In the genomic region with DNA sequence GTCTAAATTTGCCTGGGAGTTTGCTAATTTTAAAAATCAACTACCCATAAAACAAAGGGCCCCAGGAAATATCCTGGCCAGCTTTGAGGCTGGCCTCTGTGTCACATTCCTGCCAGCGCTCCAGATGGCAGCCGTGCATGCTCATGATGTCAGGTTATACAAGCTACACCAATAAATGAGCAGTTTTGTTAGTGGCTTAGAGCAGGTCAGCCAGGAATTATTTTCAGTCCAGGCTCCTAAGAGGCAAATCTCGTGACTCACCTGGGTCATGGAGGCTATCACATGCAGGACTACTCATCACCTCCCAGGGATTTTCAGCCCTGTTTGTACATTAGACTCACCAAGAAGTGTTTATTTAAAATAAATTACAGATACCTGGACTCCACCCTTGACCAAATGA, we compare ENCODE assay signal across 13 cellular contexts. TPM values are rescaled to one million over a fixed set of nuclear protein-coding genes. Genes with fewer than 3 reads are reported as not detected.
A peak's percentile ranks its signal among the peaks of the same experiment; 100 is the strongest.
DNase-seq lines count a peak whose midpoint lies in the region; ATAC-seq, FAIRE-seq and TF ChIP-seq lines count a peak whose summit lies in the region.
"Had no signal": no experiment of that assay in that cellular context is flagged by ENCODE, and none has a peak within 500 bp of the region (broad histone marks: within the 10 kb centered on the region; RNA-seq: fewer than 3 reads in every experiment).

No MANE protein-coding gene starts in this region.

- H3K4me1 Mint-ChIP-seq in astrocyte (ENCODE audit: low read depth, unreplicated experiment) (peaks cover 10% of the 10 kb centered on the region), HFFc6 (ENCODE audit: low read depth) (peaks cover 5% of the 10 kb centered on the region; the same call in 1 of the 2 replicates)

- no peaks in the 10 kb centered on the region for H3K79me2 ChIP-seq in astrocyte (ENCODE audit: insufficient read depth, low read length)

- H3K9ac ChIP-seq in astrocyte (ENCODE audit: low read length), result no peak overlapping the region

- H3K27ac ChIP-seq in astrocyte (ENCODE audit: low read depth, low read length) (no peak overlapping the region), right cardiac atrium (ENCODE audit: low read length) (peak overlapping the region; percentile 45)
- H3K27ac ChIP-seq: cardiac muscle cell had no signal

- no peak overlapping the region for H3K4me3 Mint-ChIP-seq in astrocyte (ENCODE audit: unreplicated experiment)
- H3K4me3 Mint-ChIP-seq in HFFc6, result no peak overlapping the region
- H3K4me3 Mint-ChIP-seq: activated CD8-positive, alpha-beta T cell treated with anti-CD3 and anti-CD28 coated beads for 36 hours had no signal

- no peak for FAIRE-seq in astrocyte (lab: Jason Lieb, UNC)

- no peaks in the 10 kb centered on the region for H4K20me1 ChIP-seq in astrocyte (ENCODE audit: insufficient read depth, low read length)

- no peaks in the 10 kb centered on the region for H3K36me3 ChIP-seq in astrocyte (ENCODE audit: insufficient read depth, low read length)
- H3K36me3 ChIP-seq: cardiac muscle cell had no signal

- H3K27me3 ChIP-seq in astrocyte (ENCODE audit: insufficient read depth, low read length), result no peaks in the 10 kb centered on the region
- no peaks in the 10 kb centered on the region for H3K27me3 ChIP-seq in right cardiac atrium (ENCODE audit: control insufficient read depth, insufficient read depth)
- H3K27me3 ChIP-seq: cardiac muscle cell had no signal

- 44% methylated on average over 3 of the region's 3 CpGs for WGBS in right cardiac atrium

- no peak overlapping the region for H2AFZ ChIP-seq in astrocyte (ENCODE audit: low read depth, low read length)

- H3K9me3 Mint-ChIP-seq in astrocyte (ENCODE audit: unreplicated experiment) (no peaks in the 10 kb centered on the region), HFFc6 (no peaks in the 10 kb centered on the region)
- H3K9me3 Mint-ChIP-seq: activated CD8-positive, alpha-beta T cell treated with anti-CD3 and anti-CD28 coated beads for 36 hours had no signal

- DNase-seq in NCI-H82 (lab: John Stamatoyannopoulos, UW), result peak; percentile 23
- no peak for DNase-seq in NCI-H82 treated with DMSO at 0.1 percent for 48 hours (lab: John Stamatoyannopoulos, UW; ENCODE audit: unreplicated experiment)
- DNase-seq in astrocyte (ENCODE audit: low read depth), result peak; percentile 56
- DNase-seq in right cardiac atrium, result peak in 1 of 3 donors; percentile 62
- no peak for DNase-seq in HFFc6
- no peak for DNase-seq in SIG-M5 (lab: John Stamatoyannopoulos, UW)
- DNase-seq in NOMO-1 (lab: John Stamatoyannopoulos, UW; ENCODE audit: unreplicated experiment in 2 of 2), result no peak
- DNase-seq: activated CD8-positive, alpha-beta T cell treated with anti-CD3 and anti-CD28 coated beads for 36 hours; GOT3; KBM-7 had no signal

- peak; percentile 64 to 77 for ATAC-seq in right cardiac atrium
- no peak for ATAC-seq in HG02623 (IDR thresholded peaks at IDR 0.05; ENCODE audit: unreplicated experiment)
- ATAC-seq: activated CD8-positive, alpha-beta T cell treated with anti-CD3 and anti-CD28 coated beads for 36 hours had no signal

- H3K4me1 ChIP-seq in astrocyte (ENCODE audit: insufficient read depth, low read length), result peaks cover 17% of the 10 kb centered on the region
- H3K4me1 ChIP-seq in right cardiac atrium (ENCODE audit: control insufficient read depth, insufficient read depth, low read length), result no peaks in the 10 kb centered on the region

- H3K27me3 Mint-ChIP-seq in astrocyte (ENCODE audit: low read depth, unreplicated experiment), result no peaks in the 10 kb centered on the region
- no peaks in the 10 kb centered on the region; the same call in 1 of the 2 replicates for H3K27me3 Mint-ChIP-seq in HFFc6 (ENCODE audit: insufficient read depth)
- H3K27me3 Mint-ChIP-seq: activated CD8-positive, alpha-beta T cell treated with anti-CD3 and anti-CD28 coated beads for 36 hours had no signal

- H3K9me3 ChIP-seq in astrocyte (ENCODE audit: insufficient read depth, low read depth, low read length), result no peaks in the 10 kb centered on the region
- H3K9me3 ChIP-seq in right cardiac atrium (ENCODE audit: control insufficient read depth, low read length), result no peaks in the 10 kb centered on the region

- TF ChIP-seq CTCF in astrocyte (IDR thresholded peaks at IDR 0.05; ENCODE audit: insufficient read depth, low read depth, low read length) (no peak), HFFc6 (IDR thresholded peaks at IDR 0.05) (no peak)

- H3K4me3 ChIP-seq in astrocyte (ENCODE audit: insufficient read depth, low read depth, low read length) (no peak overlapping the region), right cardiac atrium (ENCODE audit: low read length) (no peak overlapping the region)
- H3K4me3 ChIP-seq: cardiac muscle cell, smooth muscle cell had no signal

- H3K4me2 ChIP-seq in astrocyte (ENCODE audit: low read length), result peak overlapping the region; percentile 16
- H3K4me2 ChIP-seq: smooth muscle cell had no signal

- intact Hi-C loops in right cardiac atrium (cut with DNase I), result loop anchor here in 1 of 4 donors (10.0 kb wide), 1 partner anchor 618 kb away; no protein-coding TSS in a partner anchor

- H3K27ac Mint-ChIP-seq in astrocyte (ENCODE audit: unreplicated experiment) (no peak overlapping the region), HFFc6 (no peak overlapping the region)
- H3K27ac Mint-ChIP-seq: activated CD8-positive, alpha-beta T cell treated with anti-CD3 and anti-CD28 coated beads for 36 hours had no signal

- H3K36me3 Mint-ChIP-seq in astrocyte (ENCODE audit: low read depth, unreplicated experiment), result peaks cover 2% of the 10 kb centered on the region
- H3K36me3 Mint-ChIP-seq in HFFc6 (ENCODE audit: low read depth), result no peaks in the 10 kb centered on the region

RNA-seq across cellular contexts. Expression of a gene that starts 31.7 kb away (rescaled TPM):
- total RNA-seq in astrocyte (5.1 and 6.4 TPM in 2 replicates), right cardiac atrium (1 to 10 TPM; 4.0 to 6.9 (median 5.4) TPM)
- polyA plus RNA-seq in right cardiac atrium, result 7.4 TPM
- 1 to 10 TPM; 2.8 to 7.2 (median 4.7) TPM for total RNA-seq in HFFc6 (2021; fragmentation: NEBNext Ultra II Directional; extraction: Animal tissue kit (Norgen Biotek cat#: 25700))

Comparison
In these comparisons a context has a peak if more than half of its experiments do, and no peak if none do; other contexts are left out.
1. DNase-seq: peak in NCI-H82 (single experiment) and astrocyte (single experiment); none in NCI-H82 treated with DMSO at 0.1 percent for 48 hours (single experiment), HFFc6 (single experiment), SIG-M5 (single experiment) and NOMO-1 (0 of 2).